ENCODE assay signal across 8 cellular contexts in the genomic region with DNA sequence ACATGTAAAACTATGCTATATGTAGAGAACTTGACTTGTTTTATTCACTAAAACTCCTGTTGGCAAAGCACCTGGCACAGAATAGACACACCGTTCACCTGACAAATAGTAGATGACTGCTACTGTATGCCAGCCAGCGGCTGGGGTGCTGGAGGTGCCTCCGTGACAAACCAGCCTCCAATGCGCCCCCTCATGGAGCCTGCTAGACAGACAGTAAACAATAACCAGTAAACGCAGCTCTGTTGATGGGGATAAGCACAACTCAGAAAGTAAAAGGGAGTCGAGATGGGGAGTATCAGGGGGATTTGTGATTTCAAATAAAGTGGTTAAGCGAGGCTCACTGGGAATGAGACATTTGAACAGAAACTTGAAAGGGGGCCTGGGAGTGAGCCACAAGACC.
DNase-seq lines count a peak whose midpoint lies in the region; ATAC-seq and TF ChIP-seq lines count a peak whose summit lies in the region.
"Had no signal": no experiment of that assay in that cellular context is flagged by ENCODE, and none has a peak within 500 bp of the region (broad histone marks: within the 10 kb centered on the region; RNA-seq: fewer than 3 reads in every experiment).

No MANE protein-coding gene starts in this region.

- ATAC-seq in naive thymus-derived CD4-positive, alpha-beta T cell = no peak
- no peak for ATAC-seq in HG02970 (IDR thresholded peaks at IDR 0.05; ENCODE audit: low FRiP score, unreplicated experiment)

- peaks cover 0 to 4% (median 0%) of the 10 kb centered on the region in 5 experiments for H3K9me3 Mint-ChIP-seq in brain
- peaks cover 0 to 1% (median 0%) of the 10 kb centered on the region in 11 donors for H3K9me3 Mint-ChIP-seq in naive thymus-derived CD4-positive, alpha-beta T cell
- H3K9me3 Mint-ChIP-seq: activated naive CD8-positive, alpha-beta T cell treated with anti-CD3 and anti-CD28 coated beads for 36 hours had no signal

- H3K36me3 Mint-ChIP-seq in brain = peaks cover 47% of the 10 kb centered on the region
- peaks cover 0 to 22% (median 0%) of the 10 kb centered on the region in 5 donors for H3K36me3 Mint-ChIP-seq in naive thymus-derived CD4-positive, alpha-beta T cell
- H3K36me3 Mint-ChIP-seq: activated naive CD8-positive, alpha-beta T cell treated with anti-CD3 and anti-CD28 coated beads for 36 hours had no signal

- CTCF ChIA-PET in naive thymus-derived CD4-positive, alpha-beta T cell (lab: Charles Lee) = no interaction called here

- no peak for TF ChIP-seq EP300 in Ishikawa (IDR thresholded peaks at IDR 0.05; ENCODE audit: borderline replicate concordance)

- H3K27ac ChIP-seq in naive thymus-derived CD4-positive, alpha-beta T cell (ENCODE audit: low read depth, low read length) = no peak overlapping the region

- H3K36me3 ChIP-seq in GM06990 (ENCODE audit: control insufficient read depth, insufficient read depth, low read length) = peaks cover 2% of the 10 kb centered on the region; the same call in 1 of the 2 replicates
- peaks cover 0 to 11% (median 0%) of the 10 kb centered on the region in 3 experiments for H3K36me3 ChIP-seq in naive thymus-derived CD4-positive, alpha-beta T cell (ENCODE audit: control insufficient read depth in 2 of 3, insufficient read depth in 3 of 3, low read length in 3 of 3)

- H3K4me1 Mint-ChIP-seq in brain = peaks cover 18% of the 10 kb centered on the region
- H3K4me1 Mint-ChIP-seq in naive thymus-derived CD4-positive, alpha-beta T cell = peaks cover 9 to 51% (median 33%) of the 10 kb centered on the region in 7 donors

- H3K27me3 Mint-ChIP-seq in brain = peaks cover 3% of the 10 kb centered on the region
- no peaks in the 10 kb centered on the region for H3K27me3 Mint-ChIP-seq in naive thymus-derived CD4-positive, alpha-beta T cell
- H3K27me3 Mint-ChIP-seq: activated naive CD8-positive, alpha-beta T cell treated with anti-CD3 and anti-CD28 coated beads for 36 hours had no signal

- intact Hi-C loops in naive thymus-derived CD4-positive, alpha-beta T cell (cut with micrococcal nuclease) = no loop called here

- POLR2A ChIA-PET in naive thymus-derived CD4-positive, alpha-beta T cell (lab: Charles Lee) = no interaction called here

- H3K27me3 ChIP-seq in GM06990 (replicated peaks; ENCODE audit: control insufficient read depth, insufficient read depth, low read length) = no peaks in the 10 kb centered on the region
- H3K27me3 ChIP-seq in naive thymus-derived CD4-positive, alpha-beta T cell (ENCODE audit: control insufficient read depth in 2 of 2, insufficient read depth in 2 of 2, low read length in 2 of 2) = no peaks in the 10 kb centered on the region

- H3K27ac Mint-ChIP-seq in brain = peak overlapping the region in 1 of 5 experiments; percentile 0
- H3K27ac Mint-ChIP-seq in naive thymus-derived CD4-positive, alpha-beta T cell = peak overlapping the region in 5 of 9 donors; percentile 13 to 89 (median 29)
- H3K27ac Mint-ChIP-seq: activated naive CD8-positive, alpha-beta T cell treated with anti-CD3 and anti-CD28 coated beads for 36 hours had no signal

- TF ChIP-seq CTCF in GM06990 (IDR thresholded peaks at IDR 0.05; ENCODE audit: insufficient read depth, low read length, poor library complexity, severe bottlenecking) (peak; percentile 68), brain (conservative IDR thresholded peaks at IDR 0.05) (peak; percentile 21 to 51)

- no peak overlapping the region for H3K4me3 ChIP-seq in GM06990 (replicated peaks; ENCODE audit: low read depth, low read length)
- no peak overlapping the region for H3K4me3 ChIP-seq in naive thymus-derived CD4-positive, alpha-beta T cell (ENCODE audit: low read length)

- no peak overlapping the region for H3K4me3 Mint-ChIP-seq in brain
- no peak overlapping the region for H3K4me3 Mint-ChIP-seq in naive thymus-derived CD4-positive, alpha-beta T cell
- H3K4me3 Mint-ChIP-seq: activated naive CD8-positive, alpha-beta T cell treated with anti-CD3 and anti-CD28 coated beads for 36 hours had no signal

- H3K9me3 ChIP-seq in naive thymus-derived CD4-positive, alpha-beta T cell (ENCODE audit: control insufficient read depth in 2 of 3, low read length in 3 of 3) = no peaks in the 10 kb centered on the region

- peak; percentile 59 for TF ChIP-seq RAD21 in Ishikawa (IDR thresholded peaks at IDR 0.05; ENCODE audit: low read depth)

- no peak for DNase-seq in GM06990 (ENCODE audit: extremely low read depth, insufficient read length)
- no peak for DNase-seq in naive thymus-derived CD4-positive, alpha-beta T cell
- DNase-seq in SKM-1 treated with dmso at 0.1 percent for 144 hours (lab: John Stamatoyannopoulos, UW; ENCODE audit: unreplicated experiment) = no peak
- DNase-seq in KG1 (lab: John Stamatoyannopoulos, UW) = no peak
- DNase-seq: activated naive CD8-positive, alpha-beta T cell treated with anti-CD3 and anti-CD28 coated beads for 36 hours had no signal

- H3K4me1 ChIP-seq in naive thymus-derived CD4-positive, alpha-beta T cell (ENCODE audit: control insufficient read depth in 2 of 2, insufficient read depth in 2 of 2, low read length in 2 of 2) = no peaks in the 10 kb centered on the region

TF ChIP-seq in Ishikawa, 13 proteins besides CTCF, POLR2A, EP300 and RAD21:
- TF ChIP-seq CEBPB (IDR thresholded peaks at IDR 0.05) (no peak), USF1 (IDR thresholded peaks at IDR 0.05) (no peak), FOXM1 (IDR thresholded peaks at IDR 0.05; ENCODE audit: borderline replicate concordance, low read depth) (no peak), TAF1 (IDR thresholded peaks at IDR 0.05; ENCODE audit: low read depth) (no peak), TCF12 (IDR thresholded peaks at IDR 0.05; ENCODE audit: low read depth) (no peak), ZBTB7A (IDR thresholded peaks at IDR 0.05; ENCODE audit: low read depth) (no peak), YY1 (IDR thresholded peaks at IDR 0.05; ENCODE audit: low read depth) (no peak), NFIC (IDR thresholded peaks at IDR 0.05) (no peak), EGR1 (IDR thresholded peaks at IDR 0.05) (no peak), CREB1 (IDR thresholded peaks at IDR 0.05; ENCODE audit: low read depth) (no peak), TEAD4 (IDR thresholded peaks at IDR 0.05) (no peak)
- TF ChIP-seq, protein P1, sequence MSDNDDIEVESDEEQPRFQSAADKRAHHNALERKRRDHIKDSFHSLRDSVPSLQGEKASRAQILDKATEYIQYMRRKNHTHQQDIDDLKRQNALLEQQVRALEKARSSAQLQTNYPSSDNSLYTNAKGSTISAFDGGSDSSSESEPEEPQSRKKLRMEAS (IDR thresholded peaks at IDR 0.05) = no peak
- TF ChIP-seq, protein P2, sequence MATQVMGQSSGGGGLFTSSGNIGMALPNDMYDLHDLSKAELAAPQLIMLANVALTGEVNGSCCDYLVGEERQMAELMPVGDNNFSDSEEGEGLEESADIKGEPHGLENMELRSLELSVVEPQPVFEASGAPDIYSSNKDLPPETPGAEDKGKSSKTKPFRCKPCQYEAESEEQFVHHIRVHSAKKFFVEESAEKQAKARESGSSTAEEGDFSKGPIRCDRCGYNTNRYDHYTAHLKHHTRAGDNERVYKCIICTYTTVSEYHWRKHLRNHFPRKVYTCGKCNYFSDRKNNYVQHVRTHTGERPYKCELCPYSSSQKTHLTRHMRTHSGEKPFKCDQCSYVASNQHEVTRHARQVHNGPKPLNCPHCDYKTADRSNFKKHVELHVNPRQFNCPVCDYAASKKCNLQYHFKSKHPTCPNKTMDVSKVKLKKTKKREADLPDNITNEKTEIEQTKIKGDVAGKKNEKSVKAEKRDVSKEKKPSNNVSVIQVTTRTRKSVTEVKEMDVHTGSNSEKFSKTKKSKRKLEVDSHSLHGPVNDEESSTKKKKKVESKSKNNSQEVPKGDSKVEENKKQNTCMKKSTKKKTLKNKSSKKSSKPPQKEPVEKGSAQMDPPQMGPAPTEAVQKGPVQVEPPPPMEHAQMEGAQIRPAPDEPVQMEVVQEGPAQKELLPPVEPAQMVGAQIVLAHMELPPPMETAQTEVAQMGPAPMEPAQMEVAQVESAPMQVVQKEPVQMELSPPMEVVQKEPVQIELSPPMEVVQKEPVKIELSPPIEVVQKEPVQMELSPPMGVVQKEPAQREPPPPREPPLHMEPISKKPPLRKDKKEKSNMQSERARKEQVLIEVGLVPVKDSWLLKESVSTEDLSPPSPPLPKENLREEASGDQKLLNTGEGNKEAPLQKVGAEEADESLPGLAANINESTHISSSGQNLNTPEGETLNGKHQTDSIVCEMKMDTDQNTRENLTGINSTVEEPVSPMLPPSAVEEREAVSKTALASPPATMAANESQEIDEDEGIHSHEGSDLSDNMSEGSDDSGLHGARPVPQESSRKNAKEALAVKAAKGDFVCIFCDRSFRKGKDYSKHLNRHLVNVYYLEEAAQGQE (IDR thresholded peaks at IDR 0.05; ENCODE audit: low read depth) = no peak
TF ChIP-seq in Ishikawa: peak in this region for 0.
